In genomic region chr6:122491915-122492537, GRCh38 we compare ENCODE assay signal across 8 cellular contexts. TPM values are rescaled to one million over a fixed set of nuclear protein-coding genes. Genes with fewer than 3 reads are reported as not detected.
DNase-seq lines count a peak whose midpoint lies in the region; ATAC-seq and TF ChIP-seq lines count a peak whose summit lies in the region.

No MANE protein-coding gene starts in this region.

- peaks cover 7% of the 10 kb centered on the region for H3K27me3 Mint-ChIP-seq in brain

- peaks cover 5% of the 10 kb centered on the region for H3K4me1 Mint-ChIP-seq in brain

- DNase-seq in AG09309 (ENCODE audit: low read depth) = peak; percentile 20
- DNase-seq in NCI-H2107 treated with DMSO at 0.1 percent for 48 hours (lab: John Stamatoyannopoulos, UW; ENCODE audit: unreplicated experiment) = peak; percentile 70
- peak; percentile 68 for DNase-seq in UCSD-AML1 (lab: John Stamatoyannopoulos, UW; ENCODE audit: unreplicated experiment)
- peak; percentile 78 for DNase-seq in iris pigment epithelial cell (ENCODE audit: low read depth)
- DNase-seq in stimulated activated CD4-positive, alpha-beta T cell treated with anti-CD3 and anti-CD28 coated beads, Interleukin-1b, Interleukin-23, amount 100 ng/mL, for 24 hours (ENCODE audit: low read depth in 4 of 4, low spot score in 1 of 4) = peak; percentile 25 to 52 (median 43)

- ATAC-seq in GM18868 (IDR thresholded peaks at IDR 0.05; ENCODE audit: unreplicated experiment) (peak; percentile 97), HG03066 (IDR thresholded peaks at IDR 0.05; ENCODE audit: low read depth, unreplicated experiment) (peak; percentile 98)

- TF ChIP-seq CTCF in AG09309 (IDR thresholded peaks at IDR 0.05; ENCODE audit: control insufficient read depth, insufficient read depth, low read depth, low read length, missing control alignments) = peak; percentile 94
- TF ChIP-seq CTCF in brain (conservative IDR thresholded peaks at IDR 0.05) = peak; percentile 76 to 77

- no peak overlapping the region for H3K4me3 ChIP-seq in AG09309 (ENCODE audit: control insufficient read depth, low read depth, low read length)

- H3K36me3 Mint-ChIP-seq in brain = peaks cover 60% of the 10 kb centered on the region

- no peak overlapping the region for H3K4me3 Mint-ChIP-seq in brain

- H3K9me3 Mint-ChIP-seq in brain = peaks cover 18 to 82% (median 20%) of the 10 kb centered on the region in 5 experiments

- no peak overlapping the region for H3K27ac Mint-ChIP-seq in brain

RNA-seq across cellular contexts. Expression of gene SERINC1, which starts 20.4 kb away (rescaled TPM):
- polyA plus RNA-seq in brain (ENCODE audit: insufficient read depth, low read depth, low replicate concordance) = 242 TPM

Comparison
In these comparisons a context has a peak if more than half of its experiments do, and no peak if none do; other contexts are left out.
1. DNase-seq: peak in every context shown above with its lines; median percentile 78 in iris pigment epithelial cell; 70 in NCI-H2107 treated with DMSO at 0.1 percent for 48 hours; 68 in UCSD-AML1; 43 in stimulated activated CD4-positive, alpha-beta T cell treated with anti-CD3 and anti-CD28 coated beads, Interleukin-1b, Interleukin-23, amount 100 ng/mL, for 24 hours; 20 in AG09309.